In genomic region chr4:54632537-54632936, GRCh38 we compare ENCODE assay signal across 9 cellular contexts. TPM values are rescaled to one million over a fixed set of nuclear protein-coding genes. Genes with fewer than 3 reads are reported as not detected.
"Had no signal": no experiment of that assay in that cellular context is flagged by ENCODE, and none has a peak within 500 bp of the region (broad histone marks: within the 10 kb centered on the region; RNA-seq: fewer than 3 reads in every experiment).

No MANE protein-coding gene starts in this region.

- H2AFZ ChIP-seq: GM23248 had no signal

- ATAC-seq: HCT116, K562 had no signal

- H3K9me3 ChIP-seq: HAP-1 had no signal

- H3K4me3 Mint-ChIP-seq: HFFc6 had no signal

- H3K4me3 ChIP-seq: GM23248, HAP-1, K562 had no signal

- H3K27ac Mint-ChIP-seq: HFFc6 had no signal

- H3K9me3 Mint-ChIP-seq: HFFc6 had no signal

- DNase-seq: GM23248, GOT3, H7, HFFc6, IMR-90 had no signal

- H3K36me3 ChIP-seq: HAP-1 had no signal

- H3K9ac ChIP-seq: GM23248 had no signal

- H3K4me1 ChIP-seq: HAP-1 had no signal

RNA-seq across cellular contexts. Expression of gene KIT, which starts 25.2 kb away (rescaled TPM):
- total RNA-seq: HT-29 had no signal
